In genomic region chr7:98740643-98741042, GRCh38 we compare ENCODE assay signal across 25 cellular contexts.
"Had no signal": no experiment of that assay in that cellular context is flagged by ENCODE, and none has a peak within 500 bp of the region (broad histone marks: within the 10 kb centered on the region; RNA-seq: fewer than 3 reads in every experiment).

No MANE protein-coding gene starts in this region.

- H3K9me3 Mint-ChIP-seq: dendritic cell treated with granulocyte-macrophage colony-stimulating factor and Interleukin-4, amounts not matched to agents 40 ng/mL and 50 ng/mL, for 4 days; effector memory CD8-positive, alpha-beta T cell; endodermal cell had no signal

- H3K4me3 Mint-ChIP-seq: dendritic cell treated with granulocyte-macrophage colony-stimulating factor and Interleukin-4, amounts not matched to agents 40 ng/mL and 50 ng/mL, for 4 days; effector memory CD8-positive, alpha-beta T cell; endodermal cell; mesothelial cell of epicardium; naive B cell had no signal

- H3K27me3 ChIP-seq: colonic mucosa, esophagus squamous epithelium, gastrocnemius medialis, left lung had no signal

- DNase-seq: colonic mucosa; cortex of kidney; effector CD8-positive, alpha-beta T cell; effector memory CD8-positive, alpha-beta T cell; endodermal cell; erythroblast; esophagus squamous epithelium; foreskin fibroblast; foreskin melanocyte; gastrocnemius medialis; glutamatergic neuron; head of caudate nucleus; heart right ventricle; hippocampal formation; left cardiac atrium; left lung; left ventricle myocardium superior; lower lobe of right lung; mesenchymal stem cell; mucosa of descending colon; naive B cell had no signal

- H3K36me3 ChIP-seq: colonic mucosa, esophagus squamous epithelium, gastrocnemius medialis, heart right ventricle, left lung, lower lobe of right lung had no signal

- H3K27ac ChIP-seq: colonic mucosa, epithelial cell of prostate, esophagus squamous epithelium, gastrocnemius medialis, heart right ventricle, left lung, lower lobe of right lung had no signal

- ATAC-seq: effector memory CD8-positive, alpha-beta T cell; esophagus mucosa; gastrocnemius medialis; heart right ventricle; left cardiac atrium; left lung; left ventricle myocardium superior; lower lobe of right lung; mucosa of descending colon had no signal

- H3K9me3 ChIP-seq: colonic mucosa, esophagus squamous epithelium, gastrocnemius medialis, lower lobe of right lung, mucosa of descending colon had no signal

- H3K4me1 ChIP-seq: colonic mucosa, esophagus squamous epithelium, gastrocnemius medialis, heart right ventricle, left lung, lower lobe of right lung had no signal

- H3K4me3 ChIP-seq: colonic mucosa, esophagus squamous epithelium, gastrocnemius medialis, heart right ventricle, left lung, lower lobe of right lung, mucosa of descending colon had no signal

- H3K4me1 Mint-ChIP-seq: endodermal cell, mesothelial cell of epicardium, naive B cell had no signal

- H3K27ac Mint-ChIP-seq: dendritic cell treated with granulocyte-macrophage colony-stimulating factor and Interleukin-4, amounts not matched to agents 40 ng/mL and 50 ng/mL, for 4 days; effector memory CD8-positive, alpha-beta T cell; endodermal cell; mesothelial cell of epicardium; naive B cell had no signal

- H3K36me3 Mint-ChIP-seq: mesothelial cell of epicardium, naive B cell had no signal
